10 cellular contexts compared by ENCODE assay signal in genomic region chr17:76537288-76537577, GRCh38. TPM values are rescaled to one million over a fixed set of nuclear protein-coding genes. Genes with fewer than 3 reads are reported as not detected.
DNase-seq lines count a peak whose midpoint lies in the region; ATAC-seq, FAIRE-seq and TF ChIP-seq lines count a peak whose summit lies in the region.
"Had no signal": no experiment of that assay in that cellular context is flagged by ENCODE, and none has a peak within 500 bp of the region (broad histone marks: within the 10 kb centered on the region; RNA-seq: fewer than 3 reads in every experiment).

No MANE protein-coding gene starts in this region.

- H4K20me1 ChIP-seq in IMR-90 (ENCODE audit: insufficient read depth, low read length): no peaks in the 10 kb centered on the region
- no peaks in the 10 kb centered on the region for H4K20me1 ChIP-seq in H1 (replicated peaks in 1 of 2; ENCODE audit: control insufficient read depth in 1 of 2, insufficient read depth in 2 of 2, low read length in 2 of 2)

- peak overlapping the region; percentile 88 for H3K14ac ChIP-seq in IMR-90 (replicated peaks; ENCODE audit: low read depth, low read length)
- no peak overlapping the region for H3K14ac ChIP-seq in H1 (ENCODE audit: insufficient read length)

- intact Hi-C loops in IMR-90 (cut with micrococcal nuclease): loop anchor here (10.0 kb wide), 1 partner anchor 528 kb away; no protein-coding TSS in a partner anchor
- intact Hi-C loops in lower lobe of right lung (cut with DNase I): no loop called here
- intact Hi-C loops in thyroid gland (cut with DNase I): no loop called here

- H3K27ac ChIP-seq in IMR-90 (ENCODE audit: insufficient read depth, low read length) (0 out of 2 replicates have a peak overlapping the region, but pooled peaks have one; percentile 1), H1 (ENCODE audit: low read depth, low read length) (no peak overlapping the region), lower lobe of right lung (peak overlapping the region; percentile 68), thyroid gland (peak overlapping the region; percentile 52 to 67 (median 66))

- H3K9ac ChIP-seq in IMR-90 (ENCODE audit: low read depth, low read length) (peak overlapping the region; percentile 17; the same call in 1 of the 2 replicates), H1 (replicated peaks in 1 of 4; ENCODE audit: extremely low read depth in 1 of 4, low read depth in 3 of 4, low read length in 3 of 4) (peak overlapping the region in 1 of 4 experiments; percentile 40; a peak in 2 of 7 replicates)

- no TSS peak for BruUV-seq in IMR-90 (replicated peaks; lab: Mats Ljungman, UMichigan)

- H3K18ac ChIP-seq in IMR-90 (ENCODE audit: low read depth, low read length) (no peak overlapping the region), H1 (ENCODE audit: extremely low read depth, low read length) (no peak overlapping the region; the same call in 1 of the 2 replicates)

- no peak overlapping the region for H3K56ac ChIP-seq in IMR-90 (ENCODE audit: extremely low read depth, insufficient read depth, low read length)
- no peak overlapping the region for H3K56ac ChIP-seq in H1 (replicated peaks; ENCODE audit: insufficient read length, low read depth, low read length)

- FAIRE-seq in H1 (lab: Jason Lieb, UNC): no peak

- no peaks in the 10 kb centered on the region for H3K79me2 ChIP-seq in H1 (ENCODE audit: control insufficient read depth in 1 of 2, insufficient read depth in 2 of 2, low read length in 2 of 2)

- no peak for TF ChIP-seq EP300 in H1 (IDR thresholded peaks at IDR 0.05; ENCODE audit: borderline replicate concordance in 1 of 2, low read depth in 2 of 2, low read length in 2 of 2)

- no peaks in the 10 kb centered on the region for H3K9me3 ChIP-seq in IMR-90 (ENCODE audit: control insufficient read depth, insufficient read depth, low read length)
- no peaks in the 10 kb centered on the region for H3K9me3 ChIP-seq in H1 (ENCODE audit: insufficient read depth in 2 of 2, low read depth in 1 of 2, low read length in 1 of 2)
- no peaks in the 10 kb centered on the region for H3K9me3 ChIP-seq in lower lobe of right lung
- H3K9me3 ChIP-seq in thyroid gland: no peaks in the 10 kb centered on the region

- H3K4me2 ChIP-seq in IMR-90 (ENCODE audit: low read depth, low read length) (peak overlapping the region; percentile 45), H1 (ENCODE audit: insufficient read depth in 1 of 2, low read depth in 2 of 2, low read length in 2 of 2) (peak overlapping the region; percentile 76 to 99)

- in situ Hi-C loops in IMR-90 (cut with MboI; ENCODE audit: low sequenced_read_pairs): no loop called here

- peak overlapping the region; percentile 45; the same call in 1 of the 2 replicates for H2BK120ac ChIP-seq in IMR-90 (ENCODE audit: low read depth, low read length)
- no peak overlapping the region for H2BK120ac ChIP-seq in H1 (replicated peaks; ENCODE audit: low read depth, low read length)

- peaks cover 11% of the 10 kb centered on the region for H3K23me2 ChIP-seq in H1 (ENCODE audit: low read depth, low read length)

- no peak overlapping the region for H2BK12ac ChIP-seq in H1 (ENCODE audit: low read depth, low read length)

- peak overlapping the region; percentile 46 for H3K4me3 ChIP-seq in IMR-90 (ENCODE audit: insufficient read depth, low read depth, low read length)
- peak overlapping the region; percentile 33 to 67 (median 44) for H3K4me3 ChIP-seq in H1 (ENCODE audit: extremely low read depth in 1 of 4, insufficient read depth in 2 of 4, low read depth in 3 of 4, low read length in 4 of 4)
- H3K4me3 ChIP-seq in lower lobe of right lung: peak overlapping the region; percentile 58
- H3K4me3 ChIP-seq in thyroid gland (replicated peaks in 1 of 3): peak overlapping the region in 1 of 3 donors; percentile 47

- ATAC-seq in IMR-90 (ENCODE audit: low read depth) (peak; percentile 7), lower lobe of right lung (peak; percentile 6 to 20), GM21390 (IDR thresholded peaks at IDR 0.05; ENCODE audit: unreplicated experiment) (no peak), HG02610 (IDR thresholded peaks at IDR 0.05; ENCODE audit: unreplicated experiment) (no peak), HG02623 (IDR thresholded peaks at IDR 0.05; ENCODE audit: unreplicated experiment) (no peak)

- H2AFZ ChIP-seq in IMR-90 (replicated peaks; ENCODE audit: low read length, poor library complexity) (peak overlapping the region; percentile 82), H1 (ENCODE audit: low read length) (no peak overlapping the region; the same call in 1 of the 2 replicates)

- no peaks in the 10 kb centered on the region; the same call in 1 of the 2 replicates for H3K36me3 ChIP-seq in IMR-90 (ENCODE audit: control insufficient read depth, insufficient read depth, low read length)
- H3K36me3 ChIP-seq in H1 (ENCODE audit: control insufficient read depth in 2 of 4, insufficient read depth in 4 of 4, low read length in 3 of 4): no peaks in the 10 kb centered on the region
- H3K36me3 ChIP-seq in lower lobe of right lung: no peaks in the 10 kb centered on the region
- H3K36me3 ChIP-seq in thyroid gland: no peaks in the 10 kb centered on the region

- H3K9me1 ChIP-seq in IMR-90 (ENCODE audit: insufficient read depth, low read length): peaks cover 11% of the 10 kb centered on the region

- H2AK9ac ChIP-seq in IMR-90 (replicated peaks; ENCODE audit: low read depth, low read length, poor library complexity): peak overlapping the region; percentile 48

- H3K23ac ChIP-seq in IMR-90 (ENCODE audit: low read depth, low read length): no peak overlapping the region
- no peak overlapping the region for H3K23ac ChIP-seq in H1 (ENCODE audit: insufficient read length)

- H3K4ac ChIP-seq in IMR-90 (ENCODE audit: low read depth, low read length): peak overlapping the region; percentile 78
- no peak overlapping the region for H3K4ac ChIP-seq in H1 (replicated peaks; ENCODE audit: insufficient read length, low read depth, low read length)

- H2AK5ac ChIP-seq in IMR-90 (ENCODE audit: low read depth, low read length) (peak overlapping the region; percentile 33; the same call in 1 of the 2 replicates), H1 (ENCODE audit: low read depth, low read length) (no peak overlapping the region)

- DNase-seq in IMR-90 (peak; percentile 39), H1 (ENCODE audit: low read depth in 1 of 2, low spot score in 2 of 2) (peak in 1 of 2 experiments; percentile 73), lower lobe of right lung (no peak), thyroid gland (peak; percentile 74 to 79), medulla oblongata (ENCODE audit: extremely low spot score) (no peak)
- DNase-seq: activated B cell treated with CpG ODN at 0.5 μM for 24 hours, NCI-H345 had no signal

- CTCF ChIA-PET in IMR-90 (lab: Yijun Ruan, JAX) (interaction anchor here (1.1 kb wide), 1 partner anchor 10 kb away, joined by 3 read pairs; no protein-coding TSS in a partner anchor), H1 (lab: Charles Lee; ENCODE audit: partially characterized antibody) (interaction anchor here (1.5 to 15.6 kb wide), 3 partner anchors 9 to 20 kb away, joined by 5 to 260 read pairs (median 30); no protein-coding TSS in a partner anchor)

- no peak overlapping the region for H4K91ac ChIP-seq in IMR-90 (ENCODE audit: insufficient read depth, low read depth, low read length)
- H4K91ac ChIP-seq in H1 (replicated peaks; ENCODE audit: insufficient read length, low read length): no peak overlapping the region

- H2BK15ac ChIP-seq in IMR-90 (ENCODE audit: low read depth, low read length) (no peak overlapping the region), H1 (ENCODE audit: low read length) (no peak overlapping the region)

- H2BK5ac ChIP-seq in IMR-90 (ENCODE audit: low read depth, low read length, poor library complexity, severe bottlenecking): no peak overlapping the region
- H2BK5ac ChIP-seq in H1 (ENCODE audit: low read depth, low read length): no peak overlapping the region

- H3K79me1 ChIP-seq in IMR-90 (ENCODE audit: low read depth in 1 of 2, low read length in 2 of 2) (peaks cover 0 to under 1% of the 10 kb centered on the region in 2 experiments; a peak in 1 of 4 replicates), H1 (ENCODE audit: low read depth, low read length) (no peaks in the 10 kb centered on the region)

- H2BK20ac ChIP-seq in IMR-90 (ENCODE audit: low read depth, low read length): no peak overlapping the region
- no peak overlapping the region for H2BK20ac ChIP-seq in H1 (ENCODE audit: low read length)

- WGBS in IMR-90 (ENCODE audit: extremely low coverage in 2 of 2, insufficient read length in 1 of 2), 2 experiments: no CpG with 5 or more reads among the region's 26 CpGs
- WGBS in H1 (ENCODE audit: extremely low coverage in 1 of 2, insufficient coverage in 1 of 2, insufficient read length in 1 of 2, insufficient replicate concordance in 2 of 2, low coverage in 1 of 2, low lambda C conversion rate in 2 of 2, missing lambda C conversion rate in 1 of 2), 2 experiments: 2% methylated on average over 19 of the region's 26 CpGs; no CpG with 5 or more reads in 1 of the 2 experiments
- no CpG with 5 or more reads among the region's 26 CpGs for WGBS in thyroid gland, 2 donors

- H3K4me1 ChIP-seq in IMR-90 (ENCODE audit: control insufficient read depth, insufficient read depth, low read length): peaks cover 10% of the 10 kb centered on the region
- peaks cover 0 to 16% (median 9%) of the 10 kb centered on the region in 4 experiments; a peak in 6 of 7 replicates for H3K4me1 ChIP-seq in H1 (replicated peaks in 1 of 4; ENCODE audit: control insufficient read depth in 3 of 4, insufficient read depth in 4 of 4, low read length in 3 of 4)
- peaks cover 62% of the 10 kb centered on the region for H3K4me1 ChIP-seq in lower lobe of right lung
- H3K4me1 ChIP-seq in thyroid gland: peaks cover 16 to 40% of the 10 kb centered on the region in 2 donors

- H3K27me3 ChIP-seq in IMR-90 (ENCODE audit: control insufficient read depth, insufficient read depth, low read length) (peaks cover 2% of the 10 kb centered on the region; the same call in 1 of the 2 replicates), H1 (replicated peaks in 1 of 4; ENCODE audit: control insufficient read depth in 3 of 4, extremely low read depth in 1 of 4, insufficient read depth in 3 of 4, low read length in 3 of 4) (peaks cover 8 to 46% (median 37%) of the 10 kb centered on the region in 4 experiments), lower lobe of right lung (ENCODE audit: low read depth) (peaks cover 22% of the 10 kb centered on the region), thyroid gland (no peaks in the 10 kb centered on the region)

- TF ChIP-seq RAD21 in IMR-90 (IDR thresholded peaks at IDR 0.05; ENCODE audit: low read length) (no peak), H1 (IDR thresholded peaks at IDR 0.05 in 1 of 2, conservative IDR thresholded peaks at IDR 0.05 in 1 of 2; ENCODE audit: low read depth in 2 of 2, low read length in 2 of 2) (no peak)

- POLR2A ChIA-PET in IMR-90 (lab: Charles Lee; ENCODE audit: unreplicated experiment) (no interaction called here), H1 (lab: Charles Lee; ENCODE audit: partially characterized antibody) (interaction anchor here (1.2 to 5.7 kb wide), 3 partner anchors 9 to 199 kb away, joined by 3 to 28 read pairs (median 4); no protein-coding TSS in a partner anchor)

- no peak for TF ChIP-seq CTCF in IMR-90 (conservative IDR thresholded peaks at IDR 0.05; ENCODE audit: low read depth, low read length)
- TF ChIP-seq CTCF in H1 (IDR thresholded peaks at IDR 0.05; ENCODE audit: control extremely low read depth in 1 of 3, insufficient read depth in 1 of 3, low read depth in 1 of 3, low read length in 3 of 3): no peak
- TF ChIP-seq CTCF in lower lobe of right lung (IDR thresholded peaks at IDR 0.05): no peak
- TF ChIP-seq CTCF in thyroid gland (IDR thresholded peaks at IDR 0.05): no peak

- dilution Hi-C loops in IMR-90 (cut with HindIII; ENCODE audit: low sequenced_read_pairs, unreplicated experiment): no loop called here

- TF ChIP-seq POLR2A in IMR-90 (IDR thresholded peaks at IDR 0.05; ENCODE audit: low read depth, low read length): no peak
- TF ChIP-seq POLR2A in H1 (IDR thresholded peaks at IDR 0.05; ENCODE audit: control extremely low read depth in 1 of 2, low read depth in 2 of 2, low read length in 2 of 2): no peak
- no peak for TF ChIP-seq POLR2A in thyroid gland (IDR thresholded peaks at IDR 0.05)

- H4K8ac ChIP-seq in IMR-90 (ENCODE audit: low read depth in 2 of 2, low read length in 2 of 2) (peak overlapping the region in 1 of 2 experiments; percentile 55; a peak in 1 of 4 replicates), H1 (ENCODE audit: extremely low read depth, insufficient read depth, low read length) (peak overlapping the region; percentile 84; the same call in 1 of the 2 replicates)

- H4K5ac ChIP-seq in IMR-90 (ENCODE audit: low read depth, low read length) (no peak overlapping the region), H1 (ENCODE audit: insufficient read length, low read depth, low read length) (no peak overlapping the region)

RNA-seq across cellular contexts. Expression of gene CYGB, which starts 0.3 kb away (rescaled TPM):
- total RNA-seq in IMR-90 (2012; rRNA removed) (1.3 and 1.7 TPM in 2 replicates), lower lobe of right lung (30.2 TPM), thyroid gland (10 to 100 TPM; 14.7 to 32.3 (median 25.6) TPM)
- polyA plus RNA-seq in IMR-90 (2012; rRNA removed) (2.9 and 3.5 TPM in 2 replicates), H1 (2011; rRNA removed) (2.7 and 3.3 TPM in 2 replicates)
- polyA plus RNA-seq in IMR-90 (2012; cell fraction: cytosol; rRNA removed): 3.6 and 4.3 TPM in 2 replicates
- 1.2 and 1.9 TPM in 2 replicates for polyA plus RNA-seq in IMR-90 (2012; cell fraction: nucleus; rRNA removed; ENCODE audit: low replicate concordance)
- 3.7 and 4.0 TPM in 2 replicates for total RNA-seq in H1 (2021; fragmentation: NEBNext Ultra II Directional; extraction: Animal tissue kit (Norgen Biotek cat#: 25700))
- polyA plus RNA-seq in H1 (2011; cell fraction: cytosol; rRNA removed): 1.7 TPM
- 1.7 TPM for polyA plus RNA-seq in H1 (2011; cell fraction: nucleus; rRNA removed)
- 1.4 to 3.4 TPM (median 2.9 TPM) in 4 replicates for polyA plus RNA-seq in H1 (2012, experiment 1 of 2)
- 4.0 TPM for polyA plus RNA-seq in H1 (2012, experiment 2 of 2)
- polyA plus RNA-seq in H1 (2013, experiment 1 of 2): 2.8 TPM
- polyA plus RNA-seq in H1 (2013, experiment 2 of 2): 2.8 TPM
- polyA minus RNA-seq in H1 (2011; rRNA and poly(A)+ RNA removed): 0.19 and 1.4 TPM in 2 replicates
- 0.66 TPM for polyA minus RNA-seq in H1 (2011; cell fraction: cytosol; rRNA and poly(A)+ RNA removed)
- 0.80 TPM for polyA minus RNA-seq in H1 (2011; cell fraction: nucleus; rRNA and poly(A)+ RNA removed)

RNA-seq across cellular contexts. Expression of gene PRCD, which starts 2.6 kb away (rescaled TPM):
- under 0.01 TPM in 1 of 2 replicates, not detected in the other for total RNA-seq in IMR-90 (2012; rRNA removed)
- polyA plus RNA-seq in IMR-90 (2012; rRNA removed): 0.32 TPM in 2 replicates
- polyA plus RNA-seq in IMR-90 (2012; cell fraction: cytosol; rRNA removed): 0.24 and 0.26 TPM in 2 replicates
- 1.4 and 3.8 TPM in 2 replicates for polyA plus RNA-seq in IMR-90 (2012; cell fraction: nucleus; rRNA removed; ENCODE audit: low replicate concordance)
- 1.4 and 2.1 TPM in 2 replicates for total RNA-seq in H1 (2021; fragmentation: NEBNext Ultra II Directional; extraction: Animal tissue kit (Norgen Biotek cat#: 25700))
- polyA plus RNA-seq in H1 (2011; rRNA removed): 0.77 and 1.1 TPM in 2 replicates
- polyA plus RNA-seq in H1 (2011; cell fraction: cytosol; rRNA removed): 1.4 TPM
- 3.1 TPM for polyA plus RNA-seq in H1 (2011; cell fraction: nucleus; rRNA removed)
- 1.1 to 1.6 TPM (median 1.5 TPM) in 4 replicates for polyA plus RNA-seq in H1 (2012, experiment 1 of 2)
- 2.3 TPM for polyA plus RNA-seq in H1 (2012, experiment 2 of 2)
- polyA plus RNA-seq in H1 (2013, experiment 1 of 2): 2.0 TPM
- 1.5 TPM for polyA plus RNA-seq in H1 (2013, experiment 2 of 2)
- polyA minus RNA-seq in H1 (2011; rRNA and poly(A)+ RNA removed): 0.12 and 0.22 TPM in 2 replicates
- polyA minus RNA-seq in H1 (2011; cell fraction: cytosol; rRNA and poly(A)+ RNA removed): not detected
- polyA minus RNA-seq in H1 (2011; cell fraction: nucleus; rRNA and poly(A)+ RNA removed): 3.5 TPM
- total RNA-seq in lower lobe of right lung: 8.2 TPM
- 1 to 10 TPM; 1.5 to 8.3 (median 4.2) TPM for total RNA-seq in thyroid gland

RNA-seq across cellular contexts. Expression of gene RHBDF2, which starts 36.0 kb away (rescaled TPM):
- total RNA-seq in IMR-90 (2012; rRNA removed): 1.3 and 1.4 TPM in 2 replicates
- 8.3 and 10.0 TPM in 2 replicates for polyA plus RNA-seq in IMR-90 (2012; rRNA removed)
- 6.7 and 10.1 TPM in 2 replicates for polyA plus RNA-seq in IMR-90 (2012; cell fraction: cytosol; rRNA removed)
- polyA plus RNA-seq in IMR-90 (2012; cell fraction: nucleus; rRNA removed; ENCODE audit: low replicate concordance): 29.5 and 54.3 TPM in 2 replicates
- total RNA-seq in H1 (2021; fragmentation: NEBNext Ultra II Directional; extraction: Animal tissue kit (Norgen Biotek cat#: 25700)): 25.9 and 26.2 TPM in 2 replicates
- 21.2 and 27.9 TPM in 2 replicates for polyA plus RNA-seq in H1 (2011; rRNA removed)
- polyA plus RNA-seq in H1 (2011; cell fraction: cytosol; rRNA removed): 15.5 TPM
- polyA plus RNA-seq in H1 (2011; cell fraction: nucleus; rRNA removed): 46.6 TPM
- 16.4 to 25.4 TPM (median 22.4 TPM) in 4 replicates for polyA plus RNA-seq in H1 (2012, experiment 1 of 2)
- polyA plus RNA-seq in H1 (2012, experiment 2 of 2): 15.6 TPM
- 30.8 TPM for polyA plus RNA-seq in H1 (2013, experiment 1 of 2)
- polyA plus RNA-seq in H1 (2013, experiment 2 of 2): 30.3 TPM
- 12.5 and 16.5 TPM in 2 replicates for polyA minus RNA-seq in H1 (2011; rRNA and poly(A)+ RNA removed)
- 16.4 TPM for polyA minus RNA-seq in H1 (2011; cell fraction: cytosol; rRNA and poly(A)+ RNA removed)
- 22.9 TPM for polyA minus RNA-seq in H1 (2011; cell fraction: nucleus; rRNA and poly(A)+ RNA removed)
- 47.8 TPM for total RNA-seq in lower lobe of right lung
- 10 to 100 TPM; 16.4 to 31.1 (median 22.1) TPM for total RNA-seq in thyroid gland

RNA-seq across cellular contexts. Expression of gene ST6GALNAC2, which starts 48.4 kb away (rescaled TPM):
- total RNA-seq in IMR-90 (2012; rRNA removed): not detected in 2 replicates
- polyA plus RNA-seq in IMR-90 (2012; rRNA removed): 0.10 TPM in 1 of 2 replicates, not detected in the other
- polyA plus RNA-seq in IMR-90 (2012; cell fraction: cytosol; rRNA removed): 0.06 and 0.18 TPM in 2 replicates
- 0.03 and 0.25 TPM in 2 replicates for polyA plus RNA-seq in IMR-90 (2012; cell fraction: nucleus; rRNA removed; ENCODE audit: low replicate concordance)
- total RNA-seq in H1 (2021; fragmentation: NEBNext Ultra II Directional; extraction: Animal tissue kit (Norgen Biotek cat#: 25700)): not detected in 2 replicates
- 0.09 TPM in 1 of 2 replicates, not detected in the other for polyA plus RNA-seq in H1 (2011; rRNA removed)
- polyA plus RNA-seq in H1 (2011; cell fraction: cytosol; rRNA removed): not detected
- polyA plus RNA-seq in H1 (2011; cell fraction: nucleus; rRNA removed): not detected
- not detected in 4 replicates for polyA plus RNA-seq in H1 (2012, experiment 1 of 2)
- polyA plus RNA-seq in H1 (2012, experiment 2 of 2): not detected
- polyA plus RNA-seq in H1 (2013, experiment 1 of 2): not detected
- not detected for polyA plus RNA-seq in H1 (2013, experiment 2 of 2)
- not detected in 2 replicates for polyA minus RNA-seq in H1 (2011; rRNA and poly(A)+ RNA removed)
- polyA minus RNA-seq in H1 (2011; cell fraction: cytosol; rRNA and poly(A)+ RNA removed): not detected
- not detected for polyA minus RNA-seq in H1 (2011; cell fraction: nucleus; rRNA and poly(A)+ RNA removed)
- 29.0 TPM for total RNA-seq in lower lobe of right lung
- total RNA-seq in thyroid gland: 10 to 100 TPM; 32.7 to 65.4 (median 42.6) TPM
- total RNA-seq: activated B cell treated with CpG ODN at 0.5 μM for 24 hours had no signal

Comparison
In these comparisons a context has a peak if more than half of its experiments do, and no peak if none do; other contexts are left out.
1. ATAC-seq: peak in IMR-90 (single experiment) and lower lobe of right lung (2 of 2); none in GM21390 (single experiment), HG02610 (single experiment) and HG02623 (single experiment).
2. DNase-seq: peak in IMR-90 (single experiment) and thyroid gland (2 of 2); none in lower lobe of right lung (single experiment) and medulla oblongata (single experiment).